In the genomic region with DNA sequence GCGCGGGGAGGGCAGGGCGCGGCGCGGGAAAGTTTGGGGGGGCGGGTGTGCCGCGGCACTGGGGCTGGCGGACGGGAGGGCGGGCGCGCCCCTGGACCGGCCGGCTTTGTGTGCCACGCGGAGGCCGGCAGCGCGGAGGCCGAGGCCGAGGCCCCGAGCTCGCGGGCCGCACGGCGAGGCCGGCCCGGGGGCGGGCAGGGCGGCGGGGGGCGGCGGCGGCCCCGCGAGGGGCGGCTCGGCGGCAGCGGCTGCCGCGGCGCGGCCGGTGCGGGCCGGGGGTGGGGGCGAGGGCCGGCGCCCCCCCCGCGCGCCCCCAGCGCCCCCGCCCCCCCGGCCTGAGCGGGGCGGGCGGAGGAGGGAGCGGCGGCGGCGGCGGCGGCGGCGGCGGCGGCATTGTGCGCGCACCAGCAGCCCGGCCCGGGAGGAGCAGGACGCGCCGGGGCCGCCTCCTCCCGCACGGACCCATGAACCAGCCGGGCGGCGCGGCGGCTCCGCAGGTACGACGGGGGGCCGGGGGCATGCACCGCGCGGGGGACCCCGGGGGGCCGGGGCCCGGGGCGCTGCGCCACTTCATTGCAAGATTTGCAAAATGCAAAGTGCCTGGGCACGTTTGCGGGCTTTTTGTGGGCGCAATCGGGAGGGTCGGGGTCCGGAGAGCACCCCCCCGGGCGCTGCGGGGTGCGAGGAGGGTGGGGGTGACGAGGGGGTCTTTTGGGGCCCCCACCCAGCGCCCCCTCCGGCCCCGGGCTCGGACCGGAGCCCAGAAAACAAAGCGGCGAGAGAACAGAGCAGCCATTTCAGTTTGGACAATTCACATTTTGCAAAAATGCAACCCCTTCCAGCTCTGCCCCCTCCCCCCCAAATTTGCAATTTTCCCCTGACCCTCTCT, we compare ENCODE assay signal across 8 cellular contexts. TPM values are rescaled to one million over a fixed set of nuclear protein-coding genes. Genes with fewer than 3 reads are reported as not detected.
DNase-seq lines count a peak whose midpoint lies in the region; ATAC-seq and TF ChIP-seq lines count a peak whose summit lies in the region.

A gene with protein sequence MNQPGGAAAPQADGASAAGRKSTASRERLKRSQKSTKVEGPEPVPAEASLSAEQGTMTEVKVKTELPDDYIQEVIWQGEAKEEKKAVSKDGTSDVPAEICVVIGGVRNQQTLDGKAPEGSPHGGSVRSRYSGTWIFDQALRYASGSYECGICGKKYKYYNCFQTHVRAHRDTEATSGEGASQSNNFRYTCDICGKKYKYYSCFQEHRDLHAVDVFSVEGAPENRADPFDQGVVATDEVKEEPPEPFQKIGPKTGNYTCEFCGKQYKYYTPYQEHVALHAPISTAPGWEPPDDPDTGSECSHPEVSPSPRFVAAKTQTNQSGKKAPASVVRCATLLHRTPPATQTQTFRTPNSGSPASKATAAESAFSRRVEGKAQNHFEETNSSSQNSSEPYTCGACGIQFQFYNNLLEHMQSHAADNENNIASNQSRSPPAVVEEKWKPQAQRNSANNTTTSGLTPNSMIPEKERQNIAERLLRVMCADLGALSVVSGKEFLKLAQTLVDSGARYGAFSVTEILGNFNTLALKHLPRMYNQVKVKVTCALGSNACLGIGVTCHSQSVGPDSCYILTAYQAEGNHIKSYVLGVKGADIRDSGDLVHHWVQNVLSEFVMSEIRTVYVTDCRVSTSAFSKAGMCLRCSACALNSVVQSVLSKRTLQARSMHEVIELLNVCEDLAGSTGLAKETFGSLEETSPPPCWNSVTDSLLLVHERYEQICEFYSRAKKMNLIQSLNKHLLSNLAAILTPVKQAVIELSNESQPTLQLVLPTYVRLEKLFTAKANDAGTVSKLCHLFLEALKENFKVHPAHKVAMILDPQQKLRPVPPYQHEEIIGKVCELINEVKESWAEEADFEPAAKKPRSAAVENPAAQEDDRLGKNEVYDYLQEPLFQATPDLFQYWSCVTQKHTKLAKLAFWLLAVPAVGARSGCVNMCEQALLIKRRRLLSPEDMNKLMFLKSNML (plus strand): TSS at position 393 of the 889 bp plus-strand sequence. CDS start 72 bp downstream, at position 465.

- H3K9me3 ChIP-seq in right atrium auricular region: no peaks in the 10 kb centered on the region

- H3K4me1 ChIP-seq in right atrium auricular region: peaks cover 0 to 7% of the 10 kb centered on the region in 2 donors

- H3K4me1 Mint-ChIP-seq in activated naive CD8-positive, alpha-beta T cell treated with anti-CD3 and anti-CD28 coated beads, Interleukin-2, amount 50 U/mL, for 24 hours: peaks cover 5% of the 10 kb centered on the region
- H3K4me1 Mint-ChIP-seq in progenitor cell of endocrine pancreas (ENCODE audit: low read depth): peaks cover 16% of the 10 kb centered on the region

- H3K36me3 ChIP-seq in right atrium auricular region: no peaks in the 10 kb centered on the region

- H3K4me3 ChIP-seq in AG10803 (ENCODE audit: low read length) (peak within 1 kb of the TSS; percentile 76), right atrium auricular region (peak within 1 kb of the TSS; percentile 78 to 93)

- peaks cover 8% of the 10 kb centered on the region for H3K27me3 Mint-ChIP-seq in activated naive CD8-positive, alpha-beta T cell treated with anti-CD3 and anti-CD28 coated beads, Interleukin-2, amount 50 U/mL, for 24 hours
- H3K27me3 Mint-ChIP-seq in progenitor cell of endocrine pancreas: peaks cover 16% of the 10 kb centered on the region

- H3K4me3 Mint-ChIP-seq in activated naive CD8-positive, alpha-beta T cell treated with anti-CD3 and anti-CD28 coated beads, Interleukin-2, amount 50 U/mL, for 24 hours: peak within 1 kb of the TSS; percentile 87
- H3K4me3 Mint-ChIP-seq in progenitor cell of endocrine pancreas (ENCODE audit: low read depth): peak within 1 kb of the TSS; percentile 97

- TF ChIP-seq CTCF in AG10803 (conservative IDR thresholded peaks at IDR 0.05; ENCODE audit: low read length): no peak
- no peak for TF ChIP-seq CTCF in right atrium auricular region (IDR thresholded peaks at IDR 0.05)
- TF ChIP-seq CTCF in progenitor cell of endocrine pancreas (IDR thresholded peaks at IDR 0.05; ENCODE audit: unreplicated experiment): no peak

- H3K27me3 ChIP-seq in right atrium auricular region: no peaks in the 10 kb centered on the region

- H3K27ac ChIP-seq in right atrium auricular region: peak within 1 kb of the TSS; percentile 63 to 72

- no peaks in the 10 kb centered on the region for H3K9me3 Mint-ChIP-seq in activated naive CD8-positive, alpha-beta T cell treated with anti-CD3 and anti-CD28 coated beads, Interleukin-2, amount 50 U/mL, for 24 hours
- H3K9me3 Mint-ChIP-seq in progenitor cell of endocrine pancreas (ENCODE audit: low read depth): no peaks in the 10 kb centered on the region

- DNase-seq in AG10803 (ENCODE audit: low read depth) (peak; percentile 27), NCI-H2196 (lab: John Stamatoyannopoulos, UW; ENCODE audit: unreplicated experiment) (peak; percentile 20), right atrium auricular region (ENCODE audit: low spot score) (no peak), progenitor cell of endocrine pancreas (ENCODE audit: low spot score, unreplicated experiment) (peak; percentile 15), amniotic stem cell (lab: John Stamatoyannopoulos, UW) (no peak)
- DNase-seq in activated naive CD8-positive, alpha-beta T cell treated with anti-CD3 and anti-CD28 coated beads, Interleukin-2, amount 50 U/mL, for 24 hours: peak; percentile 20

- H3K36me3 Mint-ChIP-seq in activated naive CD8-positive, alpha-beta T cell treated with anti-CD3 and anti-CD28 coated beads, Interleukin-2, amount 50 U/mL, for 24 hours (ENCODE audit: low read depth): peaks cover 1% of the 10 kb centered on the region
- peaks cover 6% of the 10 kb centered on the region for H3K36me3 Mint-ChIP-seq in progenitor cell of endocrine pancreas (ENCODE audit: insufficient read depth)

- no peak within 1 kb of the TSS for H3K27ac Mint-ChIP-seq in activated naive CD8-positive, alpha-beta T cell treated with anti-CD3 and anti-CD28 coated beads, Interleukin-2, amount 50 U/mL, for 24 hours
- peak within 1 kb of the TSS; percentile 96 for H3K27ac Mint-ChIP-seq in progenitor cell of endocrine pancreas

- ATAC-seq in GM18498 (IDR thresholded peaks at IDR 0.05; ENCODE audit: unreplicated experiment): peak; percentile 78
- peak; percentile 72 for ATAC-seq in activated naive CD8-positive, alpha-beta T cell treated with anti-CD3 and anti-CD28 coated beads, Interleukin-2, amount 50 U/mL, for 24 hours
- no peak for ATAC-seq in HG03025 (IDR thresholded peaks at IDR 0.05; ENCODE audit: low FRiP score, unreplicated experiment)

RNA-seq across cellular contexts. Expression of the gene that starts here (rescaled TPM):
- total RNA-seq in right atrium auricular region (1 to 10 TPM; 1.4 to 3.0 TPM), progenitor cell of endocrine pancreas (75.3 and 85.8 TPM in 2 replicates)

Comparison
In these comparisons a context has a peak if more than half of its experiments do, and no peak if none do; other contexts are left out.
1. RNA of the gene that starts here (total RNA-seq): 75.3 to 85.8 TPM in progenitor cell of endocrine pancreas; 1.4 to 3.0 TPM in right atrium auricular region; every median in the first group is over 10 times any median in the second.
2. DNase-seq: peak in AG10803 (single experiment), NCI-H2196 (single experiment), activated naive CD8-positive, alpha-beta T cell treated with anti-CD3 and anti-CD28 coated beads, Interleukin-2, amount 50 U/mL, for 24 hours (single experiment) and progenitor cell of endocrine pancreas (single experiment); none in right atrium auricular region (single experiment) and amniotic stem cell (single experiment).